1 cellular context compared by ENCODE assay signal in the genomic region with DNA sequence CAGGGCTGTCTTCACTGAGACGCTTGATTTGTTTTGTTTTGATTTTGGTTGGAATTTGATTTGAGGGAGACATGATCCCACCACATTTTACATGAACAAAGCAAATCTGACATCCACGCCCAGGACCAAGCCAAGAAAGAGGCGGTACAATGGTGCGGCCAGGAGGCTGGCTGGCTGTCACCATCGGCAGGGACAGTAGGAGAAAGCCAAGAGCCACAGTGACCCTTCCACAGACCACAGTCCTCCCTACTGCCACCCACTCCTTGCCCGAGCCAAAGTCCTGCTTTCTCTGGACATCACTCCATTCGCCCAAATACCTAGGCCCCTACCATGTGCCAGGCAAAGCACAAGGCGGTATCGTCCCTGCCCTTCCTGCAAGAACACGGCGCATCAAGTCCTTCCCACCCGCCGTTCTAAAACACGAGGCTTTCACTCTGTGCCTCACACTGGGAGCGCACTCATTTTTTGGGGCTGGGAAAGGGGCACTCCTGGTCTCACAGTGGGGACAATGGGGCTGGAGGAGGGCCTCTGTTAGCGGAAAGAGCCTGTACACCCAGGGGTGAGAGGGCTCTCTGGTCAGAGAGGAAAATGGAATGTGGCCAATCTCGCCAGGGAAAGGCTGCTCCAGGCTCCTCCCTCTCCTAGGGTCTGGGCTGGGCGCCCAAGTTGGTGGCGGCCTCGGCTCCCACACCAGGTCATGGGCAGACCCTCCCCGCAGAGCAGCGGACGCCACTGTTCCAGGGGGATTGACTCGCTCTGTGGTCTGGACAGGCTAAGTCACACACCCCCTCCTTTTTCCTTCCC.
TF ChIP-seq lines count a peak whose summit lies in the region.

No MANE protein-coding gene starts in this region.

TF ChIP-seq in IMR-90, 13 proteins besides CTCF, POLR2A, EP300 and RAD21 (continued from another document):
- TF ChIP-seq, protein P1, sequence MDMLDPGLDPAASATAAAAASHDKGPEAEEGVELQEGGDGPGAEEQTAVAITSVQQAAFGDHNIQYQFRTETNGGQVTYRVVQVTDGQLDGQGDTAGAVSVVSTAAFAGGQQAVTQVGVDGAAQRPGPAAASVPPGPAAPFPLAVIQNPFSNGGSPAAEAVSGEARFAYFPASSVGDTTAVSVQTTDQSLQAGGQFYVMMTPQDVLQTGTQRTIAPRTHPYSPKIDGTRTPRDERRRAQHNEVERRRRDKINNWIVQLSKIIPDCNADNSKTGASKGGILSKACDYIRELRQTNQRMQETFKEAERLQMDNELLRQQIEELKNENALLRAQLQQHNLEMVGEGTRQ (IDR thresholded peaks at IDR 0.05; ENCODE audit: low read depth, low read length) = no peak
- TF ChIP-seq RFX5 (IDR thresholded peaks at IDR 0.05; ENCODE audit: low read depth, low read length) (no peak), NFE2L2 (IDR thresholded peaks at IDR 0.05; ENCODE audit: low read depth, low read length) (no peak)
